9 cellular contexts compared by ENCODE assay signal in genomic region chr10:104127411-104127810, GRCh38. TPM values are rescaled to one million over a fixed set of nuclear protein-coding genes. Genes with fewer than 3 reads are reported as not detected.
DNase-seq lines count a peak whose midpoint lies in the region; ATAC-seq, FAIRE-seq and TF ChIP-seq lines count a peak whose summit lies in the region.
"Had no signal": no experiment of that assay in that cellular context is flagged by ENCODE, and none has a peak within 500 bp of the region (broad histone marks: within the 10 kb centered on the region; RNA-seq: fewer than 3 reads in every experiment).

No MANE protein-coding gene starts in this region.

- H3K36me3 ChIP-seq in BE2C (no peaks in the 10 kb centered on the region), RWPE2 (ENCODE audit: low read depth) (peaks cover 32% of the 10 kb centered on the region), ascending aorta (no peaks in the 10 kb centered on the region)

- FAIRE-seq in GM18507 (lab: Jason Lieb, UNC) = peak; percentile 21

- TF ChIP-seq CTCF in BE2C (IDR thresholded peaks at IDR 0.05; ENCODE audit: low read depth, low read length) = peak; percentile 48
- TF ChIP-seq CTCF in RWPE2 (IDR thresholded peaks at IDR 0.05; ENCODE audit: poor library complexity, severe bottlenecking) = peak; percentile 61
- TF ChIP-seq CTCF in ascending aorta (IDR thresholded peaks at IDR 0.05) = no peak

- no peaks in the 10 kb centered on the region for H3K9me3 ChIP-seq in BE2C
- H3K9me3 ChIP-seq in RWPE2 (ENCODE audit: severe bottlenecking) = no peaks in the 10 kb centered on the region
- no peaks in the 10 kb centered on the region for H3K9me3 ChIP-seq in ascending aorta

- no peak overlapping the region for H3K4me3 ChIP-seq in BE2C (ENCODE audit: low read depth, low read length)
- no peak overlapping the region for H3K4me3 ChIP-seq in RWPE2 (ENCODE audit: severe bottlenecking)
- no peak overlapping the region for H3K4me3 ChIP-seq in ascending aorta

- H3K27me3 ChIP-seq in BE2C (no peaks in the 10 kb centered on the region), RWPE2 (ENCODE audit: insufficient read depth, poor library complexity, severe bottlenecking) (no peaks in the 10 kb centered on the region), ascending aorta (no peaks in the 10 kb centered on the region)

- H3K4me1 ChIP-seq in BE2C = no peaks in the 10 kb centered on the region
- H3K4me1 ChIP-seq in RWPE2 (ENCODE audit: insufficient read depth, poor library complexity, severe bottlenecking) = peaks cover 10% of the 10 kb centered on the region
- peaks cover 0 to 4% of the 10 kb centered on the region in 2 donors for H3K4me1 ChIP-seq in ascending aorta

- ATAC-seq in RWPE2 (ENCODE audit: low read depth) (peak; percentile 68), HG03354 (IDR thresholded peaks at IDR 0.05; ENCODE audit: poor library complexity, severe bottlenecking, unreplicated experiment) (no peak)

- DNase-seq in BE2C (peak; percentile 34), GM18507 (ENCODE audit: extremely low spot score, insufficient read length, low read depth) (no peak), RWPE2 (ENCODE audit: low spot score) (no peak), iPS-NIHi7 (ENCODE audit: extremely low spot score) (peak; percentile 49), ascending aorta (ENCODE audit: low spot score in 2 of 2) (no peak), GM03348 (ENCODE audit: low spot score) (no peak)
- no peak for DNase-seq in central memory CD4-positive, alpha-beta T cell
- DNase-seq: HCEC 1CT had no signal

- no peak overlapping the region for H3K27ac ChIP-seq in RWPE2 (ENCODE audit: poor library complexity, severe bottlenecking)
- H3K27ac ChIP-seq in ascending aorta = no peak overlapping the region

- intact Hi-C loops in ascending aorta (cut with DNase I) = loop anchor here (10.0 kb wide), 1 partner anchor 433 kb away; no protein-coding TSS in a partner anchor

RNA-seq across cellular contexts. Expression of gene SFR1, which starts 5.4 kb away (rescaled TPM):
- 2.5 TPM for polyA plus RNA-seq in BE2C (2012; ENCODE audit: insufficient read depth, insufficient read length, low read depth)
- total RNA-seq in ascending aorta = 0.32 TPM

RNA-seq across cellular contexts. Expression of gene COL17A1, which starts 41.7 kb away (rescaled TPM):
- polyA plus RNA-seq in BE2C (2012; ENCODE audit: insufficient read depth, insufficient read length, low read depth) = not detected
- 0.64 TPM for total RNA-seq in ascending aorta

Comparison
In these comparisons a context has a peak if more than half of its experiments do, and no peak if none do; other contexts are left out.
1. DNase-seq: peak in BE2C (single experiment) and iPS-NIHi7 (single experiment); none in GM18507 (single experiment), RWPE2 (single experiment), central memory CD4-positive, alpha-beta T cell (single experiment), ascending aorta (0 of 2) and GM03348 (single experiment).
2. CTCF ChIP-seq: peak in BE2C (single experiment) and RWPE2 (single experiment); none in ascending aorta (0 of 3).